In the genomic region with DNA sequence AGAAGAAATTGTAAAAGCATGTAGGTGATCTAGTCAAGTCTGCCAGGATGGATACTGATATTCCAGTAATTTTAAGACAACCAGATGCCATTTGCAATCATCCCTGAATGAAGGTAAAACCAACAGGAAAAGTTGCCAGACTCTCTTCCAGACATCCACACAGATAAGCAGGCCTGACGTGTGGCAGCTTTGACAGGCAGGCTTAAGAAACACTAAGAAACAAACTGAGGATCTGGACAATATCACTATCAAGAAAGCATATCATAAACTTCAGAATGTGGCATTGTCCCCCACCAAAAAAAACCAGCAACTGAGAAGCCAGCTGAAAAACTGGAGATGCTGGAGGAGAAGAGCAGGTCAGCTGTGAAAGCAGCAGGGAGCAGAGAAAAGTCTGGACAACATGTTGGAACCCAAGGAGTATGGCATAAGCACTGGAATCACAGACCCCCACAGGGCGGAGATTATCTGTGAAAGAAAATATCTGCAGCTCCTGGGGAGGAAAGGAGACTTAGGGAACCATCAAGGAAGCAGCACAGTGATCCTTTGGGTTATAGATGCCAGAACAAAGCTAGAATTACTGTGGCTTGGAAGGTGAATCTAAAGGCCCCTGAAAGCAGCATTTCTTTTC, we compare ENCODE assay signal across 17 cellular contexts.
DNase-seq lines count a peak whose midpoint lies in the region; ATAC-seq, FAIRE-seq and TF ChIP-seq lines count a peak whose summit lies in the region.
"Had no signal": no experiment of that assay in that cellular context is flagged by ENCODE, and none has a peak within 500 bp of the region (broad histone marks: within the 10 kb centered on the region; RNA-seq: fewer than 3 reads in every experiment).

No MANE protein-coding gene starts in this region.

- H3K36me3 ChIP-seq in heart right ventricle (no peaks in the 10 kb centered on the region), GM12878 (ENCODE audit: control insufficient read depth in 2 of 2, insufficient read depth in 2 of 2, low read length in 1 of 2) (no peaks in the 10 kb centered on the region), mesodermal cell (ENCODE audit: control insufficient read depth, insufficient read depth, low read length) (no peaks in the 10 kb centered on the region), aorta (ENCODE audit: control insufficient read depth in 1 of 2, insufficient read depth in 2 of 2, low read length in 1 of 2) (no peaks in the 10 kb centered on the region)
- H3K36me3 ChIP-seq: colonic mucosa, upper lobe of right lung had no signal

- TF ChIP-seq EP300 in GM12878 (IDR thresholded peaks at IDR 0.05; ENCODE audit: borderline replicate concordance in 1 of 2, control insufficient read depth in 1 of 2, low read depth in 2 of 2, low read length in 2 of 2) = no peak

- H3K27me3 ChIP-seq in heart right ventricle (no peaks in the 10 kb centered on the region), GM12878 (replicated peaks in 1 of 2; ENCODE audit: control insufficient read depth in 2 of 2, insufficient read depth in 2 of 2, low read length in 1 of 2) (no peaks in the 10 kb centered on the region), aorta (ENCODE audit: control insufficient read depth in 1 of 2, insufficient read depth in 2 of 2, low read length in 1 of 2) (no peaks in the 10 kb centered on the region)
- H3K27me3 ChIP-seq: colonic mucosa had no signal

- no peak overlapping the region for H3K9ac ChIP-seq in GM12878 (ENCODE audit: control insufficient read depth, insufficient read depth, low read length)

- H4K20me1 ChIP-seq in GM12878 (ENCODE audit: control insufficient read depth, insufficient read depth) = no peaks in the 10 kb centered on the region

- H3K4me3 ChIP-seq in heart right ventricle = no peak overlapping the region
- no peak overlapping the region for H3K4me3 ChIP-seq in GM12878
- H3K4me3 ChIP-seq in mesodermal cell (ENCODE audit: extremely low read depth, insufficient read depth, low read length, poor library complexity, severe bottlenecking) = no peak overlapping the region
- H3K4me3 ChIP-seq in aorta (ENCODE audit: low read length in 2 of 2) = no peak overlapping the region
- H3K4me3 ChIP-seq: A549, colonic mucosa, skin epidermis, upper lobe of right lung had no signal

- no TSS peak for BruUV-seq in GM12878 (replicated peaks; lab: Mats Ljungman, UMichigan)

- no peak for TF ChIP-seq RAD21 in GM12878 (IDR thresholded peaks at IDR 0.05; ENCODE audit: insufficient read depth, low read depth, low read length)

- RAD21 ChIA-PET in GM12878 (lab: Charles Lee; ENCODE audit: unreplicated experiment) = interaction anchor here (0.8 to 10.5 kb wide), 2 partner anchors 27 to 405 kb away, joined by 3 to 90 read pairs; a partner anchor contains a TSS

- H2AFZ ChIP-seq in GM12878 (ENCODE audit: control insufficient read depth, low read depth, low read length) = peak overlapping the region; percentile 67

- 48 to 65% methylated on average over 2 of the region's 2 CpGs for WGBS in heart right ventricle, 2 donors
- 78% methylated on average over 2 of the region's 2 CpGs for WGBS in GM12878 (ENCODE audit: insufficient coverage, insufficient replicate concordance, low lambda C conversion rate, missing lambda C conversion rate)
- 79 to 100% methylated on average over 1 to 2 of the region's 2 CpGs for WGBS in mesodermal cell (ENCODE audit: insufficient coverage in 2 of 2), 2 experiments
- WGBS in aorta, 2 donors = 57 to 58% methylated on average over 2 of the region's 2 CpGs

- peak in 6 of 8 donors; percentile 13 to 46 (median 20) for ATAC-seq in heart right ventricle
- no peak for ATAC-seq in GM12878
- peak; percentile 15 for ATAC-seq in aorta (ENCODE audit: low FRiP score)
- ATAC-seq in HG03025 (IDR thresholded peaks at IDR 0.05; ENCODE audit: low FRiP score, unreplicated experiment) = no peak
- no peak for ATAC-seq in GM19397 (IDR thresholded peaks at IDR 0.05; ENCODE audit: unreplicated experiment)

- H3K9me3 ChIP-seq in heart right ventricle = no peaks in the 10 kb centered on the region
- no peaks in the 10 kb centered on the region for H3K9me3 ChIP-seq in GM12878 (replicated peaks; ENCODE audit: control insufficient read depth, insufficient read depth, low read length)
- H3K9me3 ChIP-seq in mesodermal cell (ENCODE audit: control insufficient read depth, low read length) = no peaks in the 10 kb centered on the region
- no peaks in the 10 kb centered on the region for H3K9me3 ChIP-seq in aorta (ENCODE audit: control insufficient read depth, low read length)
- H3K9me3 ChIP-seq: A549, colonic mucosa, upper lobe of right lung had no signal

- in situ Hi-C loops in GM12878 (cut with MboI) = no loop called here

- H3K27ac ChIP-seq in heart right ventricle = peak overlapping the region; percentile 15 to 75 (median 58)
- H3K27ac ChIP-seq in GM12878 (ENCODE audit: control insufficient read depth, insufficient read depth) = no peak overlapping the region; the same call in 1 of the 2 replicates
- peak overlapping the region; percentile 93 for H3K27ac ChIP-seq in mesodermal cell (ENCODE audit: low read depth, low read length, severe bottlenecking)
- H3K27ac ChIP-seq in aorta (ENCODE audit: low read depth in 1 of 2, low read length in 2 of 2) = peak overlapping the region in 1 of 2 donors; percentile 5
- H3K27ac ChIP-seq: A549, colonic mucosa, epithelial cell of prostate, skin epidermis, upper lobe of right lung had no signal

- CTCF ChIA-PET in GM12878 (lab: Yijun Ruan, JAX) = interaction anchor here (0.7 to 7.0 kb wide), 13 partner anchors 8 to 456 kb away, joined by 3 to 61 read pairs (median 5); a partner anchor contains a TSS

- H3K79me2 ChIP-seq in GM12878 (ENCODE audit: control insufficient read depth, insufficient read depth, low read length) = no peaks in the 10 kb centered on the region

- DNase-seq in heart right ventricle = no peak
- no peak for DNase-seq in cardiac septum (ENCODE audit: low spot score)
- no peak for DNase-seq in GM12878 (ENCODE audit: low read depth, low spot score)
- no peak for DNase-seq in aorta
- DNase-seq in germinal center (ENCODE audit: low spot score) = no peak
- DNase-seq: amygdala, NCI-H1105 treated with DMSO at 0.1 percent for 48 hours, upper lobe of right lung had no signal

- SMC1A ChIA-PET in GM12878 (lab: Charles Lee; ENCODE audit: uncharacterized antibody, unreplicated experiment) = interaction anchor here (0.9 to 25.4 kb wide), 10 partner anchors 8 to 405 kb away, joined by 3 to 614 read pairs (median 4); a partner anchor contains a TSS

- intact Hi-C loops in heart right ventricle (cut with DNase I) = no loop called here
- intact Hi-C loops in cardiac septum (cut with DNase I) = no loop called here
- intact Hi-C loops in GM12878 (cut with micrococcal nuclease; ENCODE audit: unreplicated experiment) = loop anchor here (10.0 kb wide), 1 partner anchor 261 kb away; no protein-coding TSS in a partner anchor
- intact Hi-C loops in aorta (cut with DNase I) = no loop called here

- H3K4me2 ChIP-seq in GM12878 (ENCODE audit: control insufficient read depth, insufficient read depth) = no peak overlapping the region
- H3K4me2 ChIP-seq: A549 had no signal

- no peak for TF ChIP-seq POLR2A in GM12878 (IDR thresholded peaks at IDR 0.05; ENCODE audit: low read depth, low read length)

- POLR2A ChIA-PET in GM12878 (lab: Charles Lee) = interaction anchor here (0.6 kb wide), 1 partner anchor 72 kb away, joined by 4 read pairs; no protein-coding TSS in a partner anchor

- FAIRE-seq in GM12878 (lab: Jason Lieb, UNC) = no peak
- FAIRE-seq: A549, islet of Langerhans, RCC 7860 had no signal

- peaks cover 0 to 25% (median 11%) of the 10 kb centered on the region in 9 donors for H3K4me1 ChIP-seq in heart right ventricle
- peaks cover 17% of the 10 kb centered on the region for H3K4me1 ChIP-seq in GM12878 (ENCODE audit: control insufficient read depth, insufficient read depth, low read length)
- H3K4me1 ChIP-seq in mesodermal cell (ENCODE audit: control insufficient read depth, insufficient read depth, low read length, poor library complexity, severe bottlenecking) = peaks cover 49% of the 10 kb centered on the region
- no peaks in the 10 kb centered on the region for H3K4me1 ChIP-seq in aorta (ENCODE audit: control insufficient read depth in 1 of 2, insufficient read depth in 2 of 2, low read length in 2 of 2)
- H3K4me1 ChIP-seq: A549, colonic mucosa had no signal

- TF ChIP-seq CTCF in heart right ventricle (IDR thresholded peaks at IDR 0.05) = no peak
- TF ChIP-seq CTCF in GM12878 (IDR thresholded peaks at IDR 0.05 in 2 of 3, conservative IDR thresholded peaks at IDR 0.05 in 1 of 3; ENCODE audit: control insufficient read depth in 2 of 3, extremely low read depth in 1 of 3, insufficient read depth in 1 of 3, low read depth in 3 of 3, low read length in 3 of 3) = no peak

TF ChIP-seq in GM12878, 131 proteins besides CTCF, POLR2A, EP300 and RAD21 (continues in another document):
- TF ChIP-seq CBX5 (IDR thresholded peaks at IDR 0.05; ENCODE audit: low read depth) = no peak
- TF ChIP-seq IRF4 (IDR thresholded peaks at IDR 0.05; ENCODE audit: low read depth, low read length) = no peak
- TF ChIP-seq SUZ12 (IDR thresholded peaks at IDR 0.05; ENCODE audit: unreplicated experiment) = no peak
- TF ChIP-seq SREBF2 (IDR thresholded peaks at IDR 0.05; ENCODE audit: low read length) = no peak
- TF ChIP-seq KDM1A (IDR thresholded peaks at IDR 0.05; ENCODE audit: borderline replicate concordance) = no peak
- TF ChIP-seq CHD1 (IDR thresholded peaks at IDR 0.05; ENCODE audit: low read depth, low read length) = no peak
- TF ChIP-seq, protein P1, sequence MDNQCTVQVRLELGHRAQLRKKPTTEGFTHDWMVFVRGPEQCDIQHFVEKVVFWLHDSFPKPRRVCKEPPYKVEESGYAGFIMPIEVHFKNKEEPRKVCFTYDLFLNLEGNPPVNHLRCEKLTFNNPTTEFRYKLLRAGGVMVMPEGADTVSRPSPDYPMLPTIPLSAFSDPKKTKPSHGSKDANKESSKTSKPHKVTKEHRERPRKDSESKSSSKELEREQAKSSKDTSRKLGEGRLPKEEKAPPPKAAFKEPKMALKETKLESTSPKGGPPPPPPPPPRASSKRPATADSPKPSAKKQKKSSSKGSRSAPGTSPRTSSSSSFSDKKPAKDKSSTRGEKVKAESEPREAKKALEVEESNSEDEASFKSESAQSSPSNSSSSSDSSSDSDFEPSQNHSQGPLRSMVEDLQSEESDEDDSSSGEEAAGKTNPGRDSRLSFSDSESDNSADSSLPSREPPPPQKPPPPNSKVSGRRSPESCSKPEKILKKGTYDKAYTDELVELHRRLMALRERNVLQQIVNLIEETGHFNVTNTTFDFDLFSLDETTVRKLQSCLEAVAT (IDR thresholded peaks at IDR 0.05) = no peak
- TF ChIP-seq WRNIP1 (IDR thresholded peaks at IDR 0.05; ENCODE audit: borderline replicate concordance, low read depth, low read length) = no peak
- no peak for TF ChIP-seq ZZZ3 (IDR thresholded peaks at IDR 0.05; ENCODE audit: control insufficient read depth, insufficient read length, low read depth)

Comparison
In these comparisons a context has a peak if more than half of its experiments do, and no peak if none do; other contexts are left out.
1. ATAC-seq: peak in heart right ventricle (6 of 8) and aorta (single experiment); none in GM12878 (single experiment), HG03025 (single experiment) and GM19397 (single experiment).